Comparison of ENCODE assay signal across 13 cellular contexts in genomic region chr19:50818859-50819472, GRCh38. TPM values are rescaled to one million over a fixed set of nuclear protein-coding genes. Genes with fewer than 3 reads are reported as not detected.
A peak's percentile ranks its signal among the peaks of the same experiment; 100 is the strongest.
DNase-seq lines count a peak whose midpoint lies in the region; ATAC-seq, FAIRE-seq and TF ChIP-seq lines count a peak whose summit lies in the region.
"Had no signal": no experiment of that assay in that cellular context is flagged by ENCODE, and none has a peak within 500 bp of the region (broad histone marks: within the 10 kb centered on the region; RNA-seq: fewer than 3 reads in every experiment).

No MANE protein-coding gene starts in this region.

- CTCF ChIA-PET in activated B cell treated with CpG ODN at 0.5 μM for 24 hours (lab: Charles Lee): no interaction called here

- POLR2A ChIA-PET in activated B cell treated with CpG ODN at 0.5 μM for 24 hours (lab: Charles Lee): interaction anchor here (0.7 to 2.0 kb wide), 4 partner anchors 14 to 443 kb away, joined by 3 to 30 read pairs (median 8); no protein-coding TSS in a partner anchor
- POLR2A ChIA-PET in naive thymus-derived CD8-positive, alpha-beta T cell (lab: Charles Lee): no interaction called here

- ATAC-seq in activated B cell treated with CpG ODN at 0.5 μM for 24 hours (ENCODE audit: low read depth) (no peak), GM18520 (IDR thresholded peaks at IDR 0.05; ENCODE audit: unreplicated experiment) (no peak)
- ATAC-seq in naive thymus-derived CD8-positive, alpha-beta T cell: no peak

- TF ChIP-seq CTCF in activated B cell treated with CpG ODN at 0.5 μM for 24 hours (IDR thresholded peaks at IDR 0.05) (no peak), BE2C (IDR thresholded peaks at IDR 0.05; ENCODE audit: low read depth, low read length) (no peak)

- H3K36me3 ChIP-seq in BE2C: no peaks in the 10 kb centered on the region
- H3K36me3 ChIP-seq: neutrophil had no signal

- no peak for TF ChIP-seq POLR2A in GM12891 (IDR thresholded peaks at IDR 0.05; ENCODE audit: low read depth, low read length)

- H3K27me3 Mint-ChIP-seq in activated B cell treated with CpG ODN at 0.5 μM for 24 hours: peaks cover 13% of the 10 kb centered on the region
- H3K27me3 Mint-ChIP-seq in naive thymus-derived CD8-positive, alpha-beta T cell: peaks cover 47 to 97% (median 83%) of the 10 kb centered on the region in 5 donors

- no peak overlapping the region for H3K4me3 ChIP-seq in BE2C (ENCODE audit: low read depth, low read length)

- intact Hi-C loops in activated B cell treated with CpG ODN at 0.5 μM for 24 hours (cut with micrococcal nuclease): loop anchor here (1.0 kb wide), 2 partner anchors 17 to 77 kb away; no protein-coding TSS in a partner anchor

- H3K27ac Mint-ChIP-seq in activated B cell treated with CpG ODN at 0.5 μM for 24 hours: peak overlapping the region; percentile 90
- H3K27ac Mint-ChIP-seq in naive thymus-derived CD8-positive, alpha-beta T cell: peak overlapping the region in 1 of 10 donors; percentile 14

- no peaks in the 10 kb centered on the region; the same call in 1 of the 2 replicates for H3K9me3 ChIP-seq in BE2C
- H3K9me3 ChIP-seq: neutrophil had no signal

- peak in 2 of 3 experiments; percentile 59 to 80 for DNase-seq in NCI-H1417 (lab: John Stamatoyannopoulos, UW)
- DNase-seq in NCI-H1417 treated with DMSO at 0.1 percent for 48 hours (lab: John Stamatoyannopoulos, UW): no peak
- no peak for DNase-seq in GM12891 (ENCODE audit: insufficient read length, low spot score)
- no peak for DNase-seq in activated B cell treated with CpG ODN at 0.5 μM for 24 hours
- DNase-seq in naive thymus-derived CD8-positive, alpha-beta T cell: no peak
- DNase-seq in BE2C: no peak
- DNase-seq in activated gamma-delta T cell (lab: John Stamatoyannopoulos, UW): no peak
- DNase-seq: DMS79 had no signal

- no peaks in the 10 kb centered on the region for H3K36me3 Mint-ChIP-seq in activated B cell treated with CpG ODN at 0.5 μM for 24 hours (ENCODE audit: low read depth)
- H3K36me3 Mint-ChIP-seq in naive thymus-derived CD8-positive, alpha-beta T cell: peaks cover 0 to 4% (median 0%) of the 10 kb centered on the region in 3 donors

- H3K4me1 Mint-ChIP-seq in activated B cell treated with CpG ODN at 0.5 μM for 24 hours: peaks cover 69% of the 10 kb centered on the region
- peaks cover 21 to 38% (median 29%) of the 10 kb centered on the region in 4 donors for H3K4me1 Mint-ChIP-seq in naive thymus-derived CD8-positive, alpha-beta T cell

- H3K27me3 ChIP-seq in BE2C: no peaks in the 10 kb centered on the region

- H3K4me3 Mint-ChIP-seq in activated B cell treated with CpG ODN at 0.5 μM for 24 hours: peak overlapping the region; percentile 88
- peak overlapping the region in 9 of 10 donors; percentile 47 to 79 (median 67) for H3K4me3 Mint-ChIP-seq in naive thymus-derived CD8-positive, alpha-beta T cell

- peak; percentile 59 for FAIRE-seq in GM12891 (lab: Jason Lieb, UNC)

- H3K9me3 Mint-ChIP-seq in activated B cell treated with CpG ODN at 0.5 μM for 24 hours: no peaks in the 10 kb centered on the region
- H3K9me3 Mint-ChIP-seq in naive thymus-derived CD8-positive, alpha-beta T cell: peaks cover 0 to 3% (median 0%) of the 10 kb centered on the region in 9 donors

- H3K4me1 ChIP-seq in BE2C: peaks cover 17% of the 10 kb centered on the region

TF ChIP-seq in GM12891, 5 proteins besides CTCF, POLR2A, EP300 and RAD21:
- no peak for TF ChIP-seq SPI1 (IDR thresholded peaks at IDR 0.05; ENCODE audit: low read depth, low read length)

RNA-seq across cellular contexts. Expression of gene KLK1, which starts 4.6 kb away (rescaled TPM):
- polyA plus RNA-seq in GM12891 (2012; ENCODE audit: low read depth, missing spikeins): 41.1 TPM
- 10.0 and 13.0 TPM in 2 replicates for total RNA-seq in activated B cell treated with CpG ODN at 0.5 μM for 24 hours
- not detected for total RNA-seq in naive thymus-derived CD8-positive, alpha-beta T cell
- polyA plus RNA-seq in naive thymus-derived CD8-positive, alpha-beta T cell: not detected
- polyA plus RNA-seq in BE2C (2012; ENCODE audit: insufficient read depth, insufficient read length, low read depth): 4.9 TPM
- total RNA-seq: cardiac septum, kidney epithelial cell had no signal

RNA-seq across cellular contexts. Expression of gene KLK15, which starts 14.4 kb away (rescaled TPM):
- polyA plus RNA-seq in GM12891 (2012; ENCODE audit: low read depth, missing spikeins): not detected
- total RNA-seq in activated B cell treated with CpG ODN at 0.5 μM for 24 hours: not detected in 2 replicates
- not detected for total RNA-seq in naive thymus-derived CD8-positive, alpha-beta T cell
- not detected for polyA plus RNA-seq in naive thymus-derived CD8-positive, alpha-beta T cell
- polyA plus RNA-seq in BE2C (2012; ENCODE audit: insufficient read depth, insufficient read length, low read depth): not detected
- total RNA-seq: cardiac septum; kidney epithelial cell; T-helper 1 cell treated with Interleukin-12 subunit alpha and Interleukin-12 subunit beta and Interleukin-4 antibody, amounts not matched to agents 30 ng/mL and 1 ng/mL, for 36 hours had no signal

RNA-seq across cellular contexts. Expression of gene ACP4, which starts 28.8 kb away (rescaled TPM):
- not detected for polyA plus RNA-seq in GM12891 (2012; ENCODE audit: low read depth, missing spikeins)
- not detected in 2 replicates for total RNA-seq in activated B cell treated with CpG ODN at 0.5 μM for 24 hours
- not detected for total RNA-seq in naive thymus-derived CD8-positive, alpha-beta T cell
- polyA plus RNA-seq in naive thymus-derived CD8-positive, alpha-beta T cell: under 1 TPM in 1 of 3 donors, not detected in 2; 0.14 TPM
- polyA plus RNA-seq in BE2C (2012; ENCODE audit: insufficient read depth, insufficient read length, low read depth): 0.54 TPM
- total RNA-seq: cardiac septum; kidney epithelial cell; T-helper 1 cell treated with Interleukin-12 subunit alpha and Interleukin-12 subunit beta and Interleukin-4 antibody, amounts not matched to agents 30 ng/mL and 1 ng/mL, for 36 hours had no signal

RNA-seq across cellular contexts. Expression of gene KLK3, which starts 35.7 kb away (rescaled TPM):
- not detected for polyA plus RNA-seq in GM12891 (2012; ENCODE audit: low read depth, missing spikeins)
- not detected in 2 replicates for total RNA-seq in activated B cell treated with CpG ODN at 0.5 μM for 24 hours
- not detected for total RNA-seq in naive thymus-derived CD8-positive, alpha-beta T cell
- not detected for polyA plus RNA-seq in naive thymus-derived CD8-positive, alpha-beta T cell
- not detected for polyA plus RNA-seq in BE2C (2012; ENCODE audit: insufficient read depth, insufficient read length, low read depth)
- total RNA-seq: cardiac septum; kidney epithelial cell; T-helper 1 cell treated with Interleukin-12 subunit alpha and Interleukin-12 subunit beta and Interleukin-4 antibody, amounts not matched to agents 30 ng/mL and 1 ng/mL, for 36 hours had no signal

RNA-seq across cellular contexts. Expression of gene GPR32, which starts 48.7 kb away (rescaled TPM):
- polyA plus RNA-seq in GM12891 (2012; ENCODE audit: low read depth, missing spikeins): not detected
- not detected in 2 replicates for total RNA-seq in activated B cell treated with CpG ODN at 0.5 μM for 24 hours
- not detected for total RNA-seq in naive thymus-derived CD8-positive, alpha-beta T cell
- polyA plus RNA-seq in naive thymus-derived CD8-positive, alpha-beta T cell: not detected
- not detected for polyA plus RNA-seq in BE2C (2012; ENCODE audit: insufficient read depth, insufficient read length, low read depth)
- total RNA-seq: cardiac septum; kidney epithelial cell; T-helper 1 cell treated with Interleukin-12 subunit alpha and Interleukin-12 subunit beta and Interleukin-4 antibody, amounts not matched to agents 30 ng/mL and 1 ng/mL, for 36 hours had no signal

Comparison
In these comparisons a context has a peak if more than half of its experiments do, and no peak if none do; other contexts are left out.
1. DNase-seq: peak in NCI-H1417 (2 of 3); none in NCI-H1417 treated with DMSO at 0.1 percent for 48 hours (single experiment), GM12891 (single experiment), activated B cell treated with CpG ODN at 0.5 μM for 24 hours (single experiment), naive thymus-derived CD8-positive, alpha-beta T cell (0 of 10), BE2C (single experiment) and activated gamma-delta T cell (single experiment).